Comparison of ENCODE assay signal across 5 cellular contexts in genomic region chr22:37805878-37806277, GRCh38. TPM values are rescaled to one million over a fixed set of nuclear protein-coding genes. Genes with fewer than 3 reads are reported as not detected.
DNase-seq lines count a peak whose midpoint lies in the region; TF ChIP-seq lines count a peak whose summit lies in the region.

No MANE protein-coding gene starts in this region.

- no peaks in the 10 kb centered on the region for H3K9me3 ChIP-seq in stomach

- WGBS in stomach, 5 donors = 22 to 45% (median 30%) methylated on average over 6 of the region's 6 CpGs

- DNase-seq in UCSD-AML1 (lab: John Stamatoyannopoulos, UW; ENCODE audit: unreplicated experiment) (peak; percentile 44), fibroblast of villous mesenchyme (ENCODE audit: low read depth) (no peak), stomach (no peak), LoVo (ENCODE audit: low spot score) (no peak), cerebellar cortex (ENCODE audit: low spot score) (no peak)

- H3K4me3 ChIP-seq in fibroblast of villous mesenchyme (ENCODE audit: low read depth, low read length) = peak overlapping the region; percentile 81
- peak overlapping the region; percentile 53 to 62 (median 57) for H3K4me3 ChIP-seq in stomach

- H3K4me1 ChIP-seq in stomach = peaks cover 35 to 77% (median 74%) of the 10 kb centered on the region in 4 donors

- peak overlapping the region; percentile 89 to 95 (median 90) for H3K27ac ChIP-seq in stomach

- peaks cover 0 to 7% (median 0%) of the 10 kb centered on the region in 3 donors for H3K27me3 ChIP-seq in stomach

- intact Hi-C loops in stomach (cut with DNase I; ENCODE audit: low total_unique reads) = no loop called here

- TF ChIP-seq CTCF in fibroblast of villous mesenchyme (IDR thresholded peaks at IDR 0.05; ENCODE audit: insufficient read depth, low read depth, low read length) (no peak), stomach (IDR thresholded peaks at IDR 0.05) (no peak)

- no peak for TF ChIP-seq EP300 in stomach (IDR thresholded peaks at IDR 0.05)

- peaks cover 0 to 5% (median 0%) of the 10 kb centered on the region in 4 donors for H3K36me3 ChIP-seq in stomach

- TF ChIP-seq POLR2A in stomach (IDR thresholded peaks at IDR 0.05) = no peak

RNA-seq across cellular contexts. Expression of gene GCAT, which starts 1.9 kb away (rescaled TPM):
- total RNA-seq in fibroblast of villous mesenchyme = 20.3 and 31.1 TPM in 2 replicates
- 100 to 1,000 TPM in 2 of 5 donors, 10 to 100 TPM in 1, under 1 TPM in 1, not detected in 1; 0.45 to 158 (median 60.4) TPM for total RNA-seq in stomach
- 10 to 100 TPM; 18.2 to 27.2 (median 23.4) TPM for polyA plus RNA-seq in stomach

RNA-seq across cellular contexts. Expression of gene GALR3, which starts 17.3 kb away (rescaled TPM):
- total RNA-seq in fibroblast of villous mesenchyme (under 0.01 TPM in 1 of 2 replicates, not detected in the other), stomach (not detected)
- polyA plus RNA-seq in stomach = not detected

RNA-seq across cellular contexts. Expression of gene ANKRD54, which starts 38.3 kb away (rescaled TPM):
- 24.8 and 28.5 TPM in 2 replicates for total RNA-seq in fibroblast of villous mesenchyme
- 100 to 1,000 TPM in 1 of 5 donors, 10 to 100 TPM in 3, 1 to 10 TPM in 1; 6.8 to 210 (median 18.3) TPM for total RNA-seq in stomach
- 10 to 100 TPM; 12.5 to 19.0 (median 14.8) TPM for polyA plus RNA-seq in stomach

RNA-seq across cellular contexts. Expression of gene EIF3L, which starts 43.3 kb away (rescaled TPM):
- total RNA-seq in fibroblast of villous mesenchyme (230 and 285 TPM in 2 replicates), stomach (100 to 1,000 TPM; 271 to 452 (median 385) TPM)
- polyA plus RNA-seq in stomach = 100 to 1,000 TPM; 254 to 657 (median 378) TPM
